Comparison of ENCODE assay signal across 8 cellular contexts in the genomic region with DNA sequence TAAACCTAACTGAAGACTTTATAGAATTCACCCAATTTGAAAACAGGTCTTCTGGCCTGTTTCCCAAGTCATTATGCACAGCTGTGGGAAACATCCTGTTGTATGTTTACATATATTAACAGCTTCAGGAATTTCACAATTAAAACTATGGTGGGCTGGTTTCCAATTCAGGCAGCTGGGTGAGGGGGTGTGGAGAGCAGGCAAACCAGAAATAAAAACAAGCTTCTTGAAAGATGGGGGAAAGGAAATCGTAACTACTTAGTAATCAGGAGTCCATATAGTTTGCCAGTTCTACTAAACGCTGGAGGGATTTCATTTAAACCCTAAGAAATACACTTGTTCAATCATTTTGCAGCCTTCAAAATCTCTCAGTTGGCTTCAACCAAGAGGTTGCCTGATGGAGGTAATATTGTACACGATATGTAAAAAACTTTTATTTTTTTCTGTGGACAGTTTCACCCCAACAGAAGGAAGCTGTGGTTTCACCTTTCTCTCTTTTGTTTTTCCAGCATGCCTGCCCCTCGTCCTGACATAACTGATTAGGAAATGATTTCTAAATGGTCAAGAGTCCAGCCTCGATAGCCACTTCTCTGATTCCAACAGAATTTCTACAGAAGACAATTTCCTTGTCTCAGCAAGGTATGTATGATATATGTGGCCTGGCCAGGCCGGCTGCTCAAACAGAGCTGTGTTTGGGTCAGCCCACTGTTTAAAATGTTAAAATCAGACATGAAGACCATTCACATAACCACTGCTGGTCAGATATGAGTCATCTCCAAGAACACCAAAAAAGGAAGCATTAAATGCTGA. TPM values are rescaled to one million over a fixed set of nuclear protein-coding genes. Genes with fewer than 3 reads are reported as not detected.
A peak's percentile ranks its signal among the peaks of the same experiment; 100 is the strongest.
DNase-seq lines count a peak whose midpoint lies in the region; ATAC-seq and TF ChIP-seq lines count a peak whose summit lies in the region.

No MANE protein-coding gene starts in this region.

- H3K9me3 Mint-ChIP-seq in stimulated activated naive B cell treated with anti-CD40 and anti-IgM and Interleukin-4, amounts not matched to agents 10 μg/mL and 1 μg/mL and 100 μg/mL, for 72 hours: no peaks in the 10 kb centered on the region
- H3K9me3 Mint-ChIP-seq in activated T-helper 2 cell treated with anti-CD3 and anti-CD28 coated beads, Interferon-gamma antibody, Interleukin-2, Interleukin-4, amounts not matched to agents 10 μg/mL and 5 μg/mL and 100 μg/mL, durations not matched to agents 14 hours and 24 hours and 36 hours: no peaks in the 10 kb centered on the region

- TF ChIP-seq CTCF in fibroblast of the aortic adventitia (IDR thresholded peaks at IDR 0.05; ENCODE audit: insufficient read depth, low read length): no peak

- intact Hi-C loops in activated T-helper 2 cell treated with anti-CD3 and anti-CD28 coated beads, Interferon-gamma antibody, Interleukin-2, Interleukin-4, amounts not matched to agents 10 μg/mL and 5 μg/mL and 100 μg/mL, durations not matched to agents 14 hours and 24 hours and 36 hours (cut with micrococcal nuclease): no loop called here

- no peaks in the 10 kb centered on the region for H3K27me3 Mint-ChIP-seq in stimulated activated naive B cell treated with anti-CD40 and anti-IgM and Interleukin-4, amounts not matched to agents 10 μg/mL and 1 μg/mL and 100 μg/mL, for 72 hours
- peaks cover 2% of the 10 kb centered on the region for H3K27me3 Mint-ChIP-seq in activated T-helper 2 cell treated with anti-CD3 and anti-CD28 coated beads, Interferon-gamma antibody, Interleukin-2, Interleukin-4, amounts not matched to agents 10 μg/mL and 5 μg/mL and 100 μg/mL, durations not matched to agents 14 hours and 24 hours and 36 hours (ENCODE audit: low read depth)

- H3K27ac Mint-ChIP-seq in stimulated activated naive B cell treated with anti-CD40 and anti-IgM and Interleukin-4, amounts not matched to agents 10 μg/mL and 1 μg/mL and 100 μg/mL, for 72 hours: peak overlapping the region; percentile 60
- H3K27ac Mint-ChIP-seq in activated T-helper 2 cell treated with anti-CD3 and anti-CD28 coated beads, Interferon-gamma antibody, Interleukin-2, Interleukin-4, amounts not matched to agents 10 μg/mL and 5 μg/mL and 100 μg/mL, durations not matched to agents 14 hours and 24 hours and 36 hours: no peak overlapping the region

- H3K4me3 ChIP-seq in GM08714 (ENCODE audit: low read length): peak overlapping the region; percentile 16; the same call in 1 of the 2 replicates
- peak overlapping the region; percentile 1 for H3K4me3 ChIP-seq in fibroblast of the aortic adventitia (ENCODE audit: low read depth, low read length)

- DNase-seq in fibroblast of the aortic adventitia (ENCODE audit: low read depth) (peak; percentile 86), NCI-H1048 (lab: John Stamatoyannopoulos, UW) (no peak)
- no peak for DNase-seq in stimulated activated naive B cell treated with anti-CD40 and anti-IgM and Interleukin-4, amounts not matched to agents 10 μg/mL and 1 μg/mL and 100 μg/mL, for 72 hours
- no peak for DNase-seq in activated CD8-positive, alpha-beta memory T cell treated with anti-CD3 and anti-CD28 coated beads for 24 hours
- no peak for DNase-seq in activated T-helper 2 cell treated with anti-CD3 and anti-CD28 coated beads, Interferon-gamma antibody, Interleukin-2, Interleukin-4, amounts not matched to agents 10 μg/mL and 5 μg/mL and 100 μg/mL, durations not matched to agents 14 hours and 24 hours and 36 hours (ENCODE audit: low spot score)

- ATAC-seq in HG02763 (IDR thresholded peaks at IDR 0.05; ENCODE audit: unreplicated experiment): peak; percentile 56
- peak; percentile 82 to 91 for ATAC-seq in stimulated activated naive B cell treated with anti-CD40 and anti-IgM and Interleukin-4, amounts not matched to agents 10 μg/mL and 1 μg/mL and 100 μg/mL, for 72 hours (replicated peaks)

- H3K4me3 Mint-ChIP-seq in stimulated activated naive B cell treated with anti-CD40 and anti-IgM and Interleukin-4, amounts not matched to agents 10 μg/mL and 1 μg/mL and 100 μg/mL, for 72 hours: peak overlapping the region; percentile 48 to 51
- H3K4me3 Mint-ChIP-seq in activated T-helper 2 cell treated with anti-CD3 and anti-CD28 coated beads, Interferon-gamma antibody, Interleukin-2, Interleukin-4, amounts not matched to agents 10 μg/mL and 5 μg/mL and 100 μg/mL, durations not matched to agents 14 hours and 24 hours and 36 hours (ENCODE audit: low read depth): no peak overlapping the region

- peaks cover 6 to 15% of the 10 kb centered on the region in 2 donors for H3K36me3 Mint-ChIP-seq in stimulated activated naive B cell treated with anti-CD40 and anti-IgM and Interleukin-4, amounts not matched to agents 10 μg/mL and 1 μg/mL and 100 μg/mL, for 72 hours
- no peaks in the 10 kb centered on the region for H3K36me3 Mint-ChIP-seq in activated T-helper 2 cell treated with anti-CD3 and anti-CD28 coated beads, Interferon-gamma antibody, Interleukin-2, Interleukin-4, amounts not matched to agents 10 μg/mL and 5 μg/mL and 100 μg/mL, durations not matched to agents 14 hours and 24 hours and 36 hours (ENCODE audit: low read depth)

- H3K4me1 Mint-ChIP-seq in stimulated activated naive B cell treated with anti-CD40 and anti-IgM and Interleukin-4, amounts not matched to agents 10 μg/mL and 1 μg/mL and 100 μg/mL, for 72 hours: peaks cover 13 to 33% of the 10 kb centered on the region in 2 donors
- H3K4me1 Mint-ChIP-seq in activated T-helper 2 cell treated with anti-CD3 and anti-CD28 coated beads, Interferon-gamma antibody, Interleukin-2, Interleukin-4, amounts not matched to agents 10 μg/mL and 5 μg/mL and 100 μg/mL, durations not matched to agents 14 hours and 24 hours and 36 hours (ENCODE audit: low read depth): peaks cover 9% of the 10 kb centered on the region

TF ChIP-seq in PFSK-1, 5 proteins besides CTCF, POLR2A, EP300 and RAD21:
- no peak for TF ChIP-seq TAF1 (IDR thresholded peaks at IDR 0.05; ENCODE audit: borderline replicate concordance, insufficient read depth, low read length)
- peak; percentile 33 for TF ChIP-seq FOXP2 (optimal IDR thresholded peaks at IDR 0.05; ENCODE audit: borderline replicate concordance, extremely low read depth, extremely low read length, insufficient read depth)
- TF ChIP-seq, protein P1, sequence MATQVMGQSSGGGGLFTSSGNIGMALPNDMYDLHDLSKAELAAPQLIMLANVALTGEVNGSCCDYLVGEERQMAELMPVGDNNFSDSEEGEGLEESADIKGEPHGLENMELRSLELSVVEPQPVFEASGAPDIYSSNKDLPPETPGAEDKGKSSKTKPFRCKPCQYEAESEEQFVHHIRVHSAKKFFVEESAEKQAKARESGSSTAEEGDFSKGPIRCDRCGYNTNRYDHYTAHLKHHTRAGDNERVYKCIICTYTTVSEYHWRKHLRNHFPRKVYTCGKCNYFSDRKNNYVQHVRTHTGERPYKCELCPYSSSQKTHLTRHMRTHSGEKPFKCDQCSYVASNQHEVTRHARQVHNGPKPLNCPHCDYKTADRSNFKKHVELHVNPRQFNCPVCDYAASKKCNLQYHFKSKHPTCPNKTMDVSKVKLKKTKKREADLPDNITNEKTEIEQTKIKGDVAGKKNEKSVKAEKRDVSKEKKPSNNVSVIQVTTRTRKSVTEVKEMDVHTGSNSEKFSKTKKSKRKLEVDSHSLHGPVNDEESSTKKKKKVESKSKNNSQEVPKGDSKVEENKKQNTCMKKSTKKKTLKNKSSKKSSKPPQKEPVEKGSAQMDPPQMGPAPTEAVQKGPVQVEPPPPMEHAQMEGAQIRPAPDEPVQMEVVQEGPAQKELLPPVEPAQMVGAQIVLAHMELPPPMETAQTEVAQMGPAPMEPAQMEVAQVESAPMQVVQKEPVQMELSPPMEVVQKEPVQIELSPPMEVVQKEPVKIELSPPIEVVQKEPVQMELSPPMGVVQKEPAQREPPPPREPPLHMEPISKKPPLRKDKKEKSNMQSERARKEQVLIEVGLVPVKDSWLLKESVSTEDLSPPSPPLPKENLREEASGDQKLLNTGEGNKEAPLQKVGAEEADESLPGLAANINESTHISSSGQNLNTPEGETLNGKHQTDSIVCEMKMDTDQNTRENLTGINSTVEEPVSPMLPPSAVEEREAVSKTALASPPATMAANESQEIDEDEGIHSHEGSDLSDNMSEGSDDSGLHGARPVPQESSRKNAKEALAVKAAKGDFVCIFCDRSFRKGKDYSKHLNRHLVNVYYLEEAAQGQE (IDR thresholded peaks at IDR 0.05; ENCODE audit: insufficient read depth in 1 of 2, low read depth in 2 of 2, low read length in 2 of 2): peak in 1 of 2 experiments; percentile 62; a peak in 1 of 4 replicates
- peak; percentile 87 for TF ChIP-seq SIN3A (IDR thresholded peaks at IDR 0.05; ENCODE audit: borderline replicate concordance, insufficient read depth, low read length)
- TF ChIP-seq POLR2AphosphoS5 (IDR thresholded peaks at IDR 0.05; ENCODE audit: low read depth, low read length): peak; percentile 53

RNA-seq across cellular contexts. Expression of a gene that starts 22.6 kb away (rescaled TPM):
- 0.79 TPM for polyA plus RNA-seq in PFSK-1 (2012; ENCODE audit: insufficient read length, low read depth)
- total RNA-seq in fibroblast of the aortic adventitia (ENCODE audit: low replicate concordance): 11.2 and 80.4 TPM in 2 replicates
- total RNA-seq in activated T-helper 2 cell treated with anti-CD3 and anti-CD28 coated beads, Interferon-gamma antibody, Interleukin-2, Interleukin-4, amounts not matched to agents 10 μg/mL and 5 μg/mL and 100 μg/mL, durations not matched to agents 14 hours and 24 hours and 36 hours: not detected in 2 replicates

Comparison
In these comparisons a context has a peak if more than half of its experiments do, and no peak if none do; other contexts are left out.
1. RNA of a gene that starts 22.6 kb away (total RNA-seq): 11.2 to 80.4 TPM in fibroblast of the aortic adventitia; not detected in activated T-helper 2 cell treated with anti-CD3 and anti-CD28 coated beads, Interferon-gamma antibody, Interleukin-2, Interleukin-4, amounts not matched to agents 10 μg/mL and 5 μg/mL and 100 μg/mL, durations not matched to agents 14 hours and 24 hours and 36 hours; every median in the first group is over 10 times any median in the second.